In the genomic region with DNA sequence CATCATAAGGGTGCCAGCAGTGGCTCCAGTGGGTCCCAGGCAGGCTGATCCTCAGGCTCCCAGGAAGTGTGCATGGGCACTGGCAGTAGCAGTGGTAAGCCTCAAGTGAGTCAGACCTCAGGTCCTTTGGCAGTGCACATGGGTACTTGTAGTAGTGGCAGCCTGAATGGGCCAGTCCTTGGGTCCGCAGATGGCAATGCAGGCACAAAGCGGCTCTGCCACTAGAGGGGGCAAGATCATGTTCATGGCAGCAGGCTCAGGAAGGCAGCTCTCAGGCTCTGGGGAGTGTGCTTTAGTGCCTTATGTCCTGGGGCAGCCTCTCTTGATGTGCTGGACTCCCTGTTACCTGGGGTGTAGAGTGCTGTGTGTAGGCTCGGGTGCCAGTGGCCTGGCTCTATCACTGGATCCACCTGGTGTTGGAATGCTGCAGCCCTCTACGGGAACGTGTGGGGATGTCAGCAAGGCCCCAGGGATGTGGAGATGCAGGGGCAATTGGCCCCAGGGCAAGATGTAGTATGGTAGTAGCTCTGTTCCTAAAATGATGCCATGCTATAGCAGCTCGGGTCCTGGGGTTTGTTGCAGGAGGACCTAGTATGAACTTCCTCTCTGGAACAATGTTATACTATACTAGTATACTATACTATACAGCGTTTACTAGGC, we compare ENCODE assay signal across 9 cellular contexts. TPM values are rescaled to one million over a fixed set of nuclear protein-coding genes. Genes with fewer than 3 reads are reported as not detected.
DNase-seq lines count a peak whose midpoint lies in the region; ATAC-seq, FAIRE-seq and TF ChIP-seq lines count a peak whose summit lies in the region.
"Had no signal": no experiment of that assay in that cellular context is flagged by ENCODE, and none has a peak within 500 bp of the region (broad histone marks: within the 10 kb centered on the region; RNA-seq: fewer than 3 reads in every experiment).

No MANE protein-coding gene starts in this region.

- H3K9ac ChIP-seq in K562 (ENCODE audit: insufficient read depth in 1 of 2, low read depth in 2 of 2, low read length in 2 of 2) = peak overlapping the region in 1 of 2 experiments; percentile 15; a peak in 1 of 4 replicates
- H3K9ac ChIP-seq in kidney (ENCODE audit: low read length in 2 of 2) = no peak overlapping the region

- H3K4me1 Mint-ChIP-seq in T-helper 2 cell treated with Interferon-gamma antibody and Interleukin-4, amounts not matched to agents 5 μg/mL and 100 μg/mL, for 36 hours (ENCODE audit: low read depth) = peaks cover 23% of the 10 kb centered on the region

- in situ Hi-C loops in K562 (cut with MboI) = no loop called here

- DNase-seq in NCI-H1105 treated with DMSO at 0.1 percent for 48 hours (lab: John Stamatoyannopoulos, UW) (peak; percentile 12), NCI-H1105 (lab: John Stamatoyannopoulos, UW) (no peak), NAMALWA (ENCODE audit: low spot score) (peak; percentile 80), K562 (ENCODE audit: extremely low read depth in 1 of 4, low spot score in 3 of 4) (peak; percentile 54 to 73 (median 56)), kidney (peak; percentile 75)
- peak; percentile 47 for DNase-seq in T-helper 2 cell treated with Interferon-gamma antibody and Interleukin-4, amounts not matched to agents 5 μg/mL and 100 μg/mL, for 36 hours (ENCODE audit: low spot score)
- peak; percentile 36 to 54 (median 47) for DNase-seq in stimulated activated CD4-positive, alpha-beta T cell treated with anti-CD3 and anti-CD28 coated beads, TNF-alpha, amount 100 ng/mL, for 48 hours (ENCODE audit: low read depth in 3 of 3)

- H4K20me1 ChIP-seq in K562 (replicated peaks; ENCODE audit: control insufficient read depth, insufficient read depth, low read length) = no peaks in the 10 kb centered on the region

- no peaks in the 10 kb centered on the region for H3K9me1 ChIP-seq in K562 (ENCODE audit: control insufficient read depth, insufficient read depth, low read length)

- 66% methylated on average over 7 of the region's 7 CpGs for WGBS in K562 (ENCODE audit: insufficient coverage, low coverage, missing lambda C conversion rate)

- H3K4me1 ChIP-seq in K562 (replicated peaks in 1 of 2; ENCODE audit: control insufficient read depth in 2 of 2, insufficient read depth in 2 of 2, low read length in 2 of 2) = peaks cover 0 to 5% of the 10 kb centered on the region in 2 experiments; a peak in 2 of 5 replicates
- no peaks in the 10 kb centered on the region for H3K4me1 ChIP-seq in kidney (ENCODE audit: control insufficient read depth in 1 of 2, insufficient read depth in 1 of 2, low read depth in 1 of 2, low read length in 2 of 2)

- intact Hi-C loops in K562 (cut with micrococcal nuclease) (loop anchor here (5.0 kb wide), 1 partner anchor 33 kb away; a partner anchor contains a TSS), kidney (cut with DNase I) (no loop called here)

- H3K9me3 ChIP-seq in K562 (replicated peaks; ENCODE audit: control insufficient read depth, insufficient read depth, low read depth, low read length) (no peaks in the 10 kb centered on the region), kidney (ENCODE audit: control insufficient read depth in 1 of 2, low read length in 2 of 2) (no peaks in the 10 kb centered on the region)

- no peaks in the 10 kb centered on the region for H3K36me3 Mint-ChIP-seq in T-helper 2 cell treated with Interferon-gamma antibody and Interleukin-4, amounts not matched to agents 5 μg/mL and 100 μg/mL, for 36 hours (ENCODE audit: low read depth)

- H2AFZ ChIP-seq in K562 (ENCODE audit: low read depth, low read length) = 0 out of 2 replicates have a peak overlapping the region, but pooled peaks have one; percentile 1

- no TSS peak for BruUV-seq in K562 (replicated peaks; lab: Mats Ljungman, UMichigan)

- no peak for TF ChIP-seq EP300 in K562 (IDR thresholded peaks at IDR 0.05; ENCODE audit: low read length)

- peak in 1 of 2 experiments; percentile 53; a peak in 2 of 4 replicates for TF ChIP-seq RAD21 in K562 (CRISPR knock-in tag; conservative IDR thresholded peaks at IDR 0.05 in 1 of 2, IDR thresholded peaks at IDR 0.05 in 1 of 2)

- H3K27ac ChIP-seq in K562 (ENCODE audit: extremely low read depth, low read depth, low read length) = no peak overlapping the region
- H3K27ac ChIP-seq in kidney (ENCODE audit: low read depth in 2 of 2, low read length in 2 of 2) = no peak overlapping the region

- peaks cover 26% of the 10 kb centered on the region; the same call in 2 of the 3 replicates for H3K79me2 ChIP-seq in K562 (ENCODE audit: control insufficient read depth, insufficient read depth, low read length)

- H3K4me3 ChIP-seq in K562 (no peak overlapping the region), kidney (ENCODE audit: low read length in 2 of 2) (no peak overlapping the region)

- H3K4me2 ChIP-seq in K562 (ENCODE audit: insufficient read depth, low read length) = no peak overlapping the region

- no peak overlapping the region for H3K4me3 Mint-ChIP-seq in T-helper 2 cell treated with Interferon-gamma antibody and Interleukin-4, amounts not matched to agents 5 μg/mL and 100 μg/mL, for 36 hours

- no peaks in the 10 kb centered on the region for H3K9me3 Mint-ChIP-seq in T-helper 2 cell treated with Interferon-gamma antibody and Interleukin-4, amounts not matched to agents 5 μg/mL and 100 μg/mL, for 36 hours

- H3K27me3 Mint-ChIP-seq in T-helper 2 cell treated with Interferon-gamma antibody and Interleukin-4, amounts not matched to agents 5 μg/mL and 100 μg/mL, for 36 hours (ENCODE audit: low read depth) = no peaks in the 10 kb centered on the region

- no peaks in the 10 kb centered on the region for H3K27me3 ChIP-seq in K562 (ENCODE audit: control insufficient read depth in 2 of 2, insufficient read depth in 2 of 2, low read length in 2 of 2)

- TF ChIP-seq POLR2A in K562 (conservative IDR thresholded peaks at IDR 0.05) = no peak

- peaks cover 60% of the 10 kb centered on the region; the same call in 2 of the 3 replicates for H3K36me3 ChIP-seq in K562 (ENCODE audit: control insufficient read depth, insufficient read depth, low read length)
- H3K36me3 ChIP-seq in kidney (ENCODE audit: control insufficient read depth in 1 of 2, insufficient read depth in 2 of 2, low read length in 2 of 2) = peaks cover 4 to 27% of the 10 kb centered on the region in 2 donors

- POLR2A ChIA-PET in K562 (lab: Yijun Ruan, JAX) = interaction anchor here (1.2 kb wide), 1 partner anchor 17 kb away, joined by 3 read pairs; no protein-coding TSS in a partner anchor

- FAIRE-seq in K562 (lab: Jason Lieb, UNC) (peak; percentile 83), kidney (lab: Jason Lieb, UNC) (no peak)
- FAIRE-seq: A204.1 had no signal

- TF ChIP-seq CTCF in K562 (IDR thresholded peaks at IDR 0.05 in 2 of 3, conservative IDR thresholded peaks at IDR 0.05 in 1 of 3; ENCODE audit: insufficient read depth in 2 of 3, low read depth in 1 of 3, low read length in 3 of 3) = peak; percentile 66 to 76 (median 67)
- peak; percentile 64 for TF ChIP-seq CTCF in kidney (IDR thresholded peaks at IDR 0.05; ENCODE audit: borderline replicate concordance, extremely low read depth, insufficient read depth)

- peak; percentile 97 for ATAC-seq in K562
- ATAC-seq in GM21423 (IDR thresholded peaks at IDR 0.05; ENCODE audit: unreplicated experiment) = no peak

- CTCF ChIA-PET in K562 (lab: Yijun Ruan, JAX; ENCODE audit: low intra/inter-chr PET ratio) = interaction anchor here (0.6 kb wide), 2 partner anchors 34 to 414 kb away, joined by 3 read pairs; no protein-coding TSS in a partner anchor

- no peak overlapping the region for H3K27ac Mint-ChIP-seq in T-helper 2 cell treated with Interferon-gamma antibody and Interleukin-4, amounts not matched to agents 5 μg/mL and 100 μg/mL, for 36 hours

RNA-seq across cellular contexts. Expression of a gene that starts 11.0 kb away (rescaled TPM):
- total RNA-seq in K562 (2011; cell fraction: chromatin; rRNA removed; ENCODE audit: low replicate concordance) = 33.7 and 78.4 TPM in 2 replicates
- 21.3 and 38.4 TPM in 2 replicates for total RNA-seq in K562 (2011; cell fraction: nucleolus; rRNA removed)
- total RNA-seq in K562 (2011; cell fraction: nucleoplasm; rRNA removed) = 43.1 and 57.8 TPM in 2 replicates
- 97.2 and 112 TPM in 2 replicates for total RNA-seq in K562 (2014; rRNA removed)
- total RNA-seq in K562 (2014; rRNA removed; fragmentation: Illumina TruSeq; extraction: Trizol) = 182 and 199 TPM in 2 replicates
- 392 and 420 TPM in 2 replicates for total RNA-seq in K562 (2015; rRNA removed; fragmentation: Illumina TruSeq; extraction: Trizol)
- total RNA-seq in K562 (2021) = 128 and 134 TPM in 2 replicates
- 146 and 714 TPM in 2 replicates for polyA plus RNA-seq in K562 (2011; rRNA removed)
- polyA plus RNA-seq in K562 (2011; cell fraction: cytosol; rRNA removed) = 70.4 and 575 TPM in 2 replicates
- polyA plus RNA-seq in K562 (2011; cell fraction: nucleus; rRNA removed) = 74.5 and 364 TPM in 2 replicates
- 318 and 712 TPM in 2 replicates for polyA plus RNA-seq in K562 (2012)
- polyA plus RNA-seq in K562 (2014; fragmentation: Illumina TruSeq; extraction: Trizol) = 167 and 204 TPM in 2 replicates
- 100 to 1,000 TPM; 198 to 259 TPM for polyA plus RNA-seq in K562 (2014; fragmentation: Nextera tagmentation; extraction: Ambion mirVana)
- polyA plus RNA-seq in K562 (2014; rRNA removed) = 144 and 177 TPM in 2 replicates
- 85.9 and 521 TPM in 2 replicates for polyA minus RNA-seq in K562 (2011; rRNA and poly(A)+ RNA removed)
- 40.1 and 172 TPM in 2 replicates for polyA minus RNA-seq in K562 (2011; cell fraction: cytosol; rRNA and poly(A)+ RNA removed)
- polyA minus RNA-seq in K562 (2011; cell fraction: nucleus; rRNA and poly(A)+ RNA removed) = 35.1 and 255 TPM in 2 replicates
- 31.5 TPM for total RNA-seq in kidney
- polyA plus RNA-seq in kidney (ENCODE audit: insufficient read depth, low read depth, low replicate concordance) = 139 TPM

RNA-seq across cellular contexts. Expression of a gene that starts 31.4 kb away (rescaled TPM):
- 34.3 and 68.1 TPM in 2 replicates for total RNA-seq in K562 (2011; cell fraction: chromatin; rRNA removed; ENCODE audit: low replicate concordance)
- total RNA-seq in K562 (2011; cell fraction: nucleolus; rRNA removed) = 29.9 and 32.4 TPM in 2 replicates
- 36.9 and 47.4 TPM in 2 replicates for total RNA-seq in K562 (2011; cell fraction: nucleoplasm; rRNA removed)
- total RNA-seq in K562 (2014; rRNA removed) = 39.7 and 50.9 TPM in 2 replicates
- 57.0 and 67.3 TPM in 2 replicates for total RNA-seq in K562 (2014; rRNA removed; fragmentation: Illumina TruSeq; extraction: Trizol)
- 52.4 and 56.8 TPM in 2 replicates for total RNA-seq in K562 (2015; rRNA removed; fragmentation: Illumina TruSeq; extraction: Trizol)
- total RNA-seq in K562 (2021) = 52.2 and 54.0 TPM in 2 replicates
- 43.3 and 48.1 TPM in 2 replicates for polyA plus RNA-seq in K562 (2011; rRNA removed)
- polyA plus RNA-seq in K562 (2011; cell fraction: cytosol; rRNA removed) = 9.7 and 15.2 TPM in 2 replicates
- 49.4 and 58.9 TPM in 2 replicates for polyA plus RNA-seq in K562 (2011; cell fraction: nucleus; rRNA removed)
- polyA plus RNA-seq in K562 (2012) = 30.2 and 41.2 TPM in 2 replicates
- 45.6 and 48.1 TPM in 2 replicates for polyA plus RNA-seq in K562 (2014; fragmentation: Illumina TruSeq; extraction: Trizol)
- 10 to 100 TPM; 23.3 to 33.1 TPM for polyA plus RNA-seq in K562 (2014; fragmentation: Nextera tagmentation; extraction: Ambion mirVana)
- 39.1 and 43.6 TPM in 2 replicates for polyA plus RNA-seq in K562 (2014; rRNA removed)
- 37.9 and 42.8 TPM in 2 replicates for polyA minus RNA-seq in K562 (2011; rRNA and poly(A)+ RNA removed)
- polyA minus RNA-seq in K562 (2011; cell fraction: cytosol; rRNA and poly(A)+ RNA removed) = 21.3 and 21.5 TPM in 2 replicates
- 45.8 and 58.8 TPM in 2 replicates for polyA minus RNA-seq in K562 (2011; cell fraction: nucleus; rRNA and poly(A)+ RNA removed)
- 14.3 TPM for total RNA-seq in kidney
- 7.1 TPM for polyA plus RNA-seq in kidney (ENCODE audit: insufficient read depth, low read depth, low replicate concordance)

RNA-seq across cellular contexts. Expression of a gene that starts 31.5 kb away (rescaled TPM):
- total RNA-seq in K562 (2011; cell fraction: chromatin; rRNA removed; ENCODE audit: low replicate concordance) = 70.6 and 104 TPM in 2 replicates
- total RNA-seq in K562 (2011; cell fraction: nucleolus; rRNA removed) = 39.7 and 39.9 TPM in 2 replicates
- 58.3 and 71.0 TPM in 2 replicates for total RNA-seq in K562 (2011; cell fraction: nucleoplasm; rRNA removed)
- 25.4 and 27.6 TPM in 2 replicates for total RNA-seq in K562 (2014; rRNA removed)
- 25.3 and 28.7 TPM in 2 replicates for total RNA-seq in K562 (2014; rRNA removed; fragmentation: Illumina TruSeq; extraction: Trizol)
- total RNA-seq in K562 (2015; rRNA removed; fragmentation: Illumina TruSeq; extraction: Trizol) = 30.8 and 32.5 TPM in 2 replicates
- total RNA-seq in K562 (2021) = 24.4 and 25.9 TPM in 2 replicates
- polyA plus RNA-seq in K562 (2011; rRNA removed) = 43.7 and 45.1 TPM in 2 replicates
- 13.4 and 19.6 TPM in 2 replicates for polyA plus RNA-seq in K562 (2011; cell fraction: cytosol; rRNA removed)
- polyA plus RNA-seq in K562 (2011; cell fraction: nucleus; rRNA removed) = 56.3 and 65.5 TPM in 2 replicates
- 21.0 and 35.6 TPM in 2 replicates for polyA plus RNA-seq in K562 (2012)
- 28.0 and 28.5 TPM in 2 replicates for polyA plus RNA-seq in K562 (2014; fragmentation: Illumina TruSeq; extraction: Trizol)
- 10 to 100 TPM; 10.5 to 13.1 TPM for polyA plus RNA-seq in K562 (2014; fragmentation: Nextera tagmentation; extraction: Ambion mirVana)
- polyA plus RNA-seq in K562 (2014; rRNA removed) = 23.8 and 30.3 TPM in 2 replicates
- 56.2 and 67.1 TPM in 2 replicates for polyA minus RNA-seq in K562 (2011; rRNA and poly(A)+ RNA removed)
- 22.6 and 24.3 TPM in 2 replicates for polyA minus RNA-seq in K562 (2011; cell fraction: cytosol; rRNA and poly(A)+ RNA removed)
- 37.7 and 66.2 TPM in 2 replicates for polyA minus RNA-seq in K562 (2011; cell fraction: nucleus; rRNA and poly(A)+ RNA removed)
- total RNA-seq in kidney = 2.1 TPM
- polyA plus RNA-seq in kidney (ENCODE audit: insufficient read depth, low read depth, low replicate concordance) = 1.6 TPM

RNA-seq across cellular contexts. Expression of a gene that starts 33.2 kb away (rescaled TPM):
- total RNA-seq in K562 (2011; cell fraction: chromatin; rRNA removed; ENCODE audit: low replicate concordance) = 40.9 and 98.8 TPM in 2 replicates
- 43.0 and 43.4 TPM in 2 replicates for total RNA-seq in K562 (2011; cell fraction: nucleolus; rRNA removed)
- total RNA-seq in K562 (2011; cell fraction: nucleoplasm; rRNA removed) = 37.9 and 44.9 TPM in 2 replicates
- 64.0 and 89.4 TPM in 2 replicates for total RNA-seq in K562 (2014; rRNA removed)
- total RNA-seq in K562 (2014; rRNA removed; fragmentation: Illumina TruSeq; extraction: Trizol) = 77.5 and 94.0 TPM in 2 replicates
- total RNA-seq in K562 (2015; rRNA removed; fragmentation: Illumina TruSeq; extraction: Trizol) = 92.6 and 101 TPM in 2 replicates
- 53.6 and 56.8 TPM in 2 replicates for total RNA-seq in K562 (2021)
- 42.2 and 42.7 TPM in 2 replicates for polyA plus RNA-seq in K562 (2011; rRNA removed)
- 55.6 and 89.3 TPM in 2 replicates for polyA plus RNA-seq in K562 (2011; cell fraction: cytosol; rRNA removed)
- 31.3 and 35.5 TPM in 2 replicates for polyA plus RNA-seq in K562 (2011; cell fraction: nucleus; rRNA removed)
- 31.6 and 37.8 TPM in 2 replicates for polyA plus RNA-seq in K562 (2012)
- polyA plus RNA-seq in K562 (2014; fragmentation: Illumina TruSeq; extraction: Trizol) = 54.0 and 57.4 TPM in 2 replicates
- polyA plus RNA-seq in K562 (2014; fragmentation: Nextera tagmentation; extraction: Ambion mirVana) = 10 to 100 TPM; 37.8 to 41.0 TPM
- 53.3 and 54.8 TPM in 2 replicates for polyA plus RNA-seq in K562 (2014; rRNA removed)
- polyA minus RNA-seq in K562 (2011; rRNA and poly(A)+ RNA removed) = 85.1 and 110 TPM in 2 replicates
- polyA minus RNA-seq in K562 (2011; cell fraction: cytosol; rRNA and poly(A)+ RNA removed) = 48.6 and 51.1 TPM in 2 replicates
- 82.7 and 131 TPM in 2 replicates for polyA minus RNA-seq in K562 (2011; cell fraction: nucleus; rRNA and poly(A)+ RNA removed)
- total RNA-seq in kidney = 45.8 TPM
- polyA plus RNA-seq in kidney (ENCODE audit: insufficient read depth, low read depth, low replicate concordance) = 16.8 TPM
